Comparison of ENCODE assay signal across 28 cellular contexts in the genomic region with DNA sequence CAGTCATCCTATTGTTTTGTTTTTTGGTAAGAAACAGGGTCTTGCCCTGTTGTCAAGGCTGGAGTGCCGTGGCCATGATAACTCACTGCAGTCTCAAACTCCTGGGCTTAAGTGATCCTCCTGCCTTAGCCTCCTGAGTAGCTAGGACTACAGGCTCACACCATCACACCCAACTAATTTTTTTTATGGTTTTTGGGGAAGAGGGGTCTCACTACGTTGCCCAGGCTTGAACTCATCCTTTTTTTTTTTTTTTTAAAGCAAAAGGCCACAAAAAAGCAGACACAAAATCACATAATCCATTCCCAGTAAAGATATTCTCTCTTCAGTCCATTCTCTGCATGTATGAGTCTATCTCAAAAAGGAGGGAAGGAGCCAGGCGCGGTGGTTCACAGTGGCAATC.
"Had no signal": no experiment of that assay in that cellular context is flagged by ENCODE, and none has a peak within 500 bp of the region (broad histone marks: within the 10 kb centered on the region; RNA-seq: fewer than 3 reads in every experiment).

No MANE protein-coding gene starts in this region.

- FAIRE-seq: TTC549 had no signal

- H3K4me3 ChIP-seq: MG63, SJCRH30, SK-N-MC had no signal

- H3K4me1 ChIP-seq: SJCRH30 had no signal

- H3K27ac ChIP-seq: brain microvascular endothelial cell, SJCRH30, SK-N-MC had no signal

- H3K27ac Mint-ChIP-seq: activated CD4-positive, alpha-beta memory T cell treated with anti-CD3 and anti-CD28 coated beads for 36 hours; activated CD4-positive, alpha-beta T cell treated with anti-CD3 and anti-CD28 coated beads for 36 hours; activated naive CD8-positive, alpha-beta T cell; activated naive CD8-positive, alpha-beta T cell treated with anti-CD3 and anti-CD28 coated beads, Interleukin-2, amount 50 U/mL, for 24 hours; T-helper 1 cell treated with Interleukin-12 subunit alpha and Interleukin-12 subunit beta and Interleukin-4 antibody, amounts not matched to agents 30 μg/mL and 1 μg/mL, for 36 hours; T-helper 2 cell treated with Interferon-gamma antibody and Interleukin-4, amounts not matched to agents 5 μg/mL and 100 μg/mL, for 36 hours had no signal

- H3K36me3 ChIP-seq: brain microvascular endothelial cell, SJCRH30 had no signal

- H3K27me3 ChIP-seq: brain microvascular endothelial cell, MG63, SJCRH30 had no signal

- ATAC-seq: activated CD4-positive, alpha-beta T cell treated with anti-CD3 and anti-CD28 coated beads for 36 hours; activated naive CD8-positive, alpha-beta T cell treated with anti-CD3 and anti-CD28 coated beads, Interleukin-2, amount 50 U/mL, for 24 hours; Panc1 had no signal

- H3K9me3 Mint-ChIP-seq: activated CD4-positive, alpha-beta memory T cell treated with anti-CD3 and anti-CD28 coated beads for 36 hours; activated naive CD4-positive, alpha-beta T cell treated with anti-CD3 and anti-CD28 coated beads, Interleukin-2, amount 10 ng/mL, durations not matched to agents 7 days and 5 days; activated naive CD8-positive, alpha-beta T cell treated with anti-CD3 and anti-CD28 coated beads, Interleukin-2, amount 50 U/mL, for 24 hours; T-helper 1 cell treated with Interleukin-12 subunit alpha and Interleukin-12 subunit beta and Interleukin-4 antibody, amounts not matched to agents 30 μg/mL and 1 μg/mL, for 36 hours; T-helper 2 cell treated with Interferon-gamma antibody and Interleukin-4, amounts not matched to agents 5 μg/mL and 100 μg/mL, for 36 hours had no signal

- H3K4me3 Mint-ChIP-seq: activated CD4-positive, alpha-beta memory T cell treated with anti-CD3 and anti-CD28 coated beads for 36 hours; activated CD4-positive, alpha-beta T cell treated with anti-CD3 and anti-CD28 coated beads for 36 hours; activated naive CD4-positive, alpha-beta T cell treated with anti-CD3 and anti-CD28 coated beads, Interleukin-2, amount 10 ng/mL, durations not matched to agents 7 days and 5 days; activated naive CD8-positive, alpha-beta T cell; activated naive CD8-positive, alpha-beta T cell treated with anti-CD3 and anti-CD28 coated beads, Interleukin-2, amount 50 U/mL, for 24 hours; T-helper 1 cell treated with Interleukin-12 subunit alpha and Interleukin-12 subunit beta and Interleukin-4 antibody, amounts not matched to agents 30 μg/mL and 1 μg/mL, for 36 hours; T-helper 2 cell treated with Interferon-gamma antibody and Interleukin-4, amounts not matched to agents 5 μg/mL and 100 μg/mL, for 36 hours had no signal

- DNase-seq: activated CD4-positive, alpha-beta memory T cell treated with anti-CD3 and anti-CD28 coated beads for 36 hours; activated CD4-positive, alpha-beta T cell treated with anti-CD3 and anti-CD28 coated beads for 36 hours; activated CD4-positive, alpha-beta T cell treated with anti-CD3 and anti-CD28 coated beads, Interleukin-2, amount 50 U/mL, for 1 hour; activated CD8-positive, alpha-beta memory T cell treated with anti-CD3 and anti-CD28 coated beads, Interleukin-2, amount 50 U/mL, for 48 hours; activated effector memory CD4-positive, alpha-beta T cell treated with Interleukin-2 at 50 U/mL for 16 hours; activated naive CD4-positive, alpha-beta T cell treated with anti-CD3 and anti-CD28 coated beads, Interleukin-2, amount 10 ng/mL, durations not matched to agents 7 days and 5 days; activated naive CD8-positive, alpha-beta T cell treated with anti-CD3 and anti-CD28 coated beads, Interleukin-2, amount 50 U/mL, for 24 hours; activated T-cell treated with anti-CD3 and anti-CD28 coated beads, Interleukin-2, amount 50 U/mL, for 48 hours; anterior cingulate cortex; brain microvascular endothelial cell; central memory CD4-positive, alpha-beta T cell; MG63; NCI-H1048; NCI-H1105 treated with DMSO at 0.1 percent for 48 hours; NCI-H1436; NCI-H1694; NCI-H1930; NCI-H2081 treated with DMSO at 0.1 percent for 48 hours; NCI-H226; NCI-H524 treated with DMSO at 0.1 percent for 48 hours; SHP77; SJCRH30 had no signal

- H3K27me3 Mint-ChIP-seq: activated CD4-positive, alpha-beta memory T cell treated with anti-CD3 and anti-CD28 coated beads for 36 hours; activated CD4-positive, alpha-beta T cell treated with anti-CD3 and anti-CD28 coated beads for 36 hours; activated naive CD4-positive, alpha-beta T cell treated with anti-CD3 and anti-CD28 coated beads, Interleukin-2, amount 10 ng/mL, durations not matched to agents 7 days and 5 days; activated naive CD8-positive, alpha-beta T cell; activated naive CD8-positive, alpha-beta T cell treated with anti-CD3 and anti-CD28 coated beads, Interleukin-2, amount 50 U/mL, for 24 hours had no signal

- H3K9me3 ChIP-seq: MG63, SJCRH30 had no signal

- H3K36me3 Mint-ChIP-seq: activated CD4-positive, alpha-beta memory T cell treated with anti-CD3 and anti-CD28 coated beads for 36 hours had no signal
